ENCODE assay signal across 22 cellular contexts in the genomic region with DNA sequence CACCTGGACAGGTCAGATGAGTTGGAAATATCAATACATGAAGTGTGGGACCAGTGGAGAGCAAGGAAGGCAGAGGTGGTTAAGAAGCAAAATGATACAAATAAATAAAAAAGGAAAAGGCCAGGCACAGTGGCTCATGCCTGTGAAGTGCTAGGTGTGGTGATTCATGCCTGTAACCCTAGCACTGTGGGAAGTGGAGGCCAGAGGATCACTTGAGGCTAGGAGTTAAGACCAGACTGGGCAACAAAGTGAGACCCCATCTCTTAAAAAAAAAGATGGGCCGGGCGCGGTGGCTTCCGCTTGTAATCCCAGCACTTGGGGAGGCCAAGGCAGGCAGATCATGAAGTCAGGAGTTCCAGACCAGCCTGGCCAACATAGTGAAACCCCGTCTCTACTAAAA. TPM values are rescaled to one million over a fixed set of nuclear protein-coding genes. Genes with fewer than 3 reads are reported as not detected.
DNase-seq lines count a peak whose midpoint lies in the region; ATAC-seq, FAIRE-seq and TF ChIP-seq lines count a peak whose summit lies in the region.
"Had no signal": no experiment of that assay in that cellular context is flagged by ENCODE, and none has a peak within 500 bp of the region (broad histone marks: within the 10 kb centered on the region; RNA-seq: fewer than 3 reads in every experiment).

No MANE protein-coding gene starts in this region.

- 0 out of 2 replicates have a peak, but pooled peaks cover 2% of the 10 kb centered on the region for H3K79me1 ChIP-seq in H1 (ENCODE audit: low read depth, low read length)
- peaks cover 6% of the 10 kb centered on the region for H3K79me1 ChIP-seq in neuronal stem cell (ENCODE audit: low read depth, low read length)

- no peak for FAIRE-seq in H1 (lab: Jason Lieb, UNC)
- FAIRE-seq: D721Med, G401.6 had no signal

- no peak overlapping the region for H4K91ac ChIP-seq in H1 (replicated peaks; ENCODE audit: insufficient read length, low read length)
- no peak overlapping the region for H4K91ac ChIP-seq in neuronal stem cell (ENCODE audit: low read depth, low read length, poor library complexity)

- H4K8ac ChIP-seq in H1 (ENCODE audit: extremely low read depth, insufficient read depth, low read length) (no peak overlapping the region), neuronal stem cell (ENCODE audit: low read depth, low read length) (no peak overlapping the region)

- intact Hi-C loops in left ventricle myocardium inferior (cut with micrococcal nuclease) (no loop called here), Right ventricle myocardium inferior (cut with DNase I) (no loop called here), CD14-positive monocyte (cut with micrococcal nuclease) (no loop called here)

- H3K27ac ChIP-seq in left ventricle myocardium inferior (replicated peaks): peak overlapping the region; percentile 63
- no peak overlapping the region for H3K27ac ChIP-seq in H1 (ENCODE audit: low read depth, low read length)
- H3K27ac ChIP-seq in neuronal stem cell (replicated peaks; ENCODE audit: low read length): no peak overlapping the region
- no peak overlapping the region for H3K27ac ChIP-seq in CD8-positive, alpha-beta memory T cell (ENCODE audit: low read depth, low read length)
- H3K27ac ChIP-seq: BLaER1, HL-60 had no signal

- peaks cover 9 to 25% (median 16%) of the 10 kb centered on the region in 3 donors for H3K4me1 Mint-ChIP-seq in CD8-positive, alpha-beta memory T cell
- H3K4me1 Mint-ChIP-seq in CD14-positive monocyte: peaks cover 25% of the 10 kb centered on the region

- 0 out of 2 replicates have a peak overlapping the region, but pooled peaks have one; percentile 65 for H2AK5ac ChIP-seq in H1 (ENCODE audit: low read depth, low read length)
- no peak overlapping the region for H2AK5ac ChIP-seq in neuronal stem cell (ENCODE audit: low read depth, low read length)

- H3K9me3 Mint-ChIP-seq in CD8-positive, alpha-beta memory T cell: no peaks in the 10 kb centered on the region
- peaks cover 0 to 3% (median 0%) of the 10 kb centered on the region in 7 donors for H3K9me3 Mint-ChIP-seq in CD14-positive monocyte
- H3K9me3 Mint-ChIP-seq: activated B cell treated with CpG ODN at 0.5 μM for 24 hours; activated CD4-positive, alpha-beta memory T cell treated with anti-CD3 and anti-CD28 coated beads, Interleukin-2, amount 10 ng/mL, durations not matched to agents 7 days and 5 days; IgD-negative memory B cell had no signal

- H3K79me2 ChIP-seq in H1 (ENCODE audit: control insufficient read depth in 1 of 2, insufficient read depth in 2 of 2, low read length in 2 of 2): peaks cover 0 to 4% of the 10 kb centered on the region in 2 experiments; a peak in 2 of 4 replicates

- H2BK120ac ChIP-seq in H1 (replicated peaks; ENCODE audit: low read depth, low read length) (no peak overlapping the region), neuronal stem cell (ENCODE audit: low read depth, low read length) (no peak overlapping the region)

- H3K4me1 ChIP-seq in left ventricle myocardium inferior (peaks cover 54% of the 10 kb centered on the region), H1 (replicated peaks in 1 of 4; ENCODE audit: control insufficient read depth in 3 of 4, insufficient read depth in 4 of 4, low read length in 3 of 4) (peaks cover 4 to 21% (median 5%) of the 10 kb centered on the region in 4 experiments; a peak in 6 of 7 replicates), neuronal stem cell (ENCODE audit: control insufficient read depth in 2 of 2, insufficient read depth in 1 of 2, low read depth in 1 of 2, low read length in 2 of 2) (peaks cover 3 to 8% of the 10 kb centered on the region in 2 donors)
- H3K4me1 ChIP-seq in CD8-positive, alpha-beta memory T cell (ENCODE audit: insufficient read depth, low read length): peaks cover 7% of the 10 kb centered on the region

- no peak overlapping the region for H4K5ac ChIP-seq in H1 (ENCODE audit: insufficient read length, low read depth, low read length)

- H3K23me2 ChIP-seq in H1 (ENCODE audit: low read depth, low read length): peaks cover 5% of the 10 kb centered on the region; the same call in 1 of the 2 replicates

- DNase-seq in left ventricle myocardium inferior (no peak), Right ventricle myocardium inferior (ENCODE audit: missing footprints) (no peak), H1 (ENCODE audit: low read depth in 1 of 2, low spot score in 2 of 2) (no peak), neuronal stem cell (ENCODE audit: low spot score) (no peak), NCI-H2227 treated with DMSO at 0.1 percent for 48 hours (lab: John Stamatoyannopoulos, UW) (no peak), NCI-H1105 treated with DMSO at 0.1 percent for 48 hours (lab: John Stamatoyannopoulos, UW) (no peak), CD14-positive monocyte (ENCODE audit: low spot score) (no peak)
- no peak for DNase-seq in CD8-positive, alpha-beta memory T cell
- DNase-seq: activated B cell treated with CpG ODN at 0.5 μM for 24 hours; activated CD4-positive, alpha-beta memory T cell treated with anti-CD3 and anti-CD28 coated beads, Interleukin-2, amount 10 ng/mL, durations not matched to agents 7 days and 5 days; amniotic stem cell; erythroblast; MG63; midbrain; NCI-H146; NCI-H2171 treated with DMSO at 0.1 percent for 48 hours; stimulated activated CD4-positive, alpha-beta T cell treated with anti-CD3 and anti-CD28 coated beads, Interleukin-12 subunit alpha, Interleukin-12 subunit beta, amount 100 ng/mL, for 4 hours had no signal

- TF ChIP-seq EP300 in H1 (IDR thresholded peaks at IDR 0.05; ENCODE audit: borderline replicate concordance in 1 of 2, low read depth in 2 of 2, low read length in 2 of 2): no peak

- peaks cover 0 to 3% (median 0%) of the 10 kb centered on the region in 3 donors for H3K36me3 Mint-ChIP-seq in CD8-positive, alpha-beta memory T cell
- peaks cover 0 to 5% of the 10 kb centered on the region in 2 donors for H3K36me3 Mint-ChIP-seq in CD14-positive monocyte

- H3K14ac ChIP-seq in H1 (ENCODE audit: insufficient read length) (no peak overlapping the region), neuronal stem cell (ENCODE audit: low read length) (no peak overlapping the region)

- H4K20me1 ChIP-seq in H1 (replicated peaks in 1 of 2; ENCODE audit: control insufficient read depth in 1 of 2, insufficient read depth in 2 of 2, low read length in 2 of 2): no peaks in the 10 kb centered on the region
- H4K20me1 ChIP-seq: BLaER1 had no signal

- TF ChIP-seq CTCF in left ventricle myocardium inferior (IDR thresholded peaks at IDR 0.05; ENCODE audit: borderline replicate concordance) (no peak), H1 (IDR thresholded peaks at IDR 0.05; ENCODE audit: control extremely low read depth in 1 of 3, insufficient read depth in 1 of 3, low read depth in 1 of 3, low read length in 3 of 3) (no peak), CD14-positive monocyte (IDR thresholded peaks at IDR 0.05) (no peak)

- H2BK12ac ChIP-seq in H1 (ENCODE audit: low read depth, low read length) (no peak overlapping the region), neuronal stem cell (ENCODE audit: low read length) (no peak overlapping the region)

- H2BK5ac ChIP-seq in H1 (ENCODE audit: low read depth, low read length) (no peak overlapping the region), neuronal stem cell (ENCODE audit: low read length) (no peak overlapping the region)

- no peak overlapping the region for H3K4ac ChIP-seq in H1 (replicated peaks; ENCODE audit: insufficient read length, low read depth, low read length)
- H3K4ac ChIP-seq in neuronal stem cell (ENCODE audit: low read length): no peak overlapping the region

- peak overlapping the region in 2 of 8 donors; percentile 25 to 74 for H3K27ac Mint-ChIP-seq in CD8-positive, alpha-beta memory T cell
- peak overlapping the region in 2 of 7 donors; percentile 3 to 24 for H3K27ac Mint-ChIP-seq in CD14-positive monocyte
- H3K27ac Mint-ChIP-seq: activated B cell treated with CpG ODN at 0.5 μM for 24 hours; activated CD4-positive, alpha-beta memory T cell treated with anti-CD3 and anti-CD28 coated beads, Interleukin-2, amount 10 ng/mL, durations not matched to agents 7 days and 5 days; IgD-negative memory B cell had no signal

- no peak for TF ChIP-seq POLR2A in H1 (IDR thresholded peaks at IDR 0.05; ENCODE audit: control extremely low read depth in 1 of 2, low read depth in 2 of 2, low read length in 2 of 2)

- POLR2A ChIA-PET in H1 (lab: Charles Lee; ENCODE audit: partially characterized antibody): no interaction called here
- POLR2A ChIA-PET in CD8-positive, alpha-beta memory T cell (lab: Charles Lee): no interaction called here

- H3K18ac ChIP-seq in H1 (ENCODE audit: extremely low read depth, low read length): no peak overlapping the region
- peak overlapping the region; percentile 44 for H3K18ac ChIP-seq in neuronal stem cell (ENCODE audit: low read length)

- no peak overlapping the region for H3K23ac ChIP-seq in H1 (ENCODE audit: insufficient read length)
- H3K23ac ChIP-seq in neuronal stem cell (ENCODE audit: low read depth, low read length, poor library complexity): no peak overlapping the region

- H3K9ac ChIP-seq in H1 (replicated peaks in 1 of 4; ENCODE audit: extremely low read depth in 1 of 4, low read depth in 3 of 4, low read length in 3 of 4) (no peak overlapping the region), neuronal stem cell (ENCODE audit: low read depth, low read length, poor library complexity) (no peak overlapping the region)
- H3K9ac ChIP-seq: BLaER1 had no signal

- CTCF ChIA-PET in H1 (lab: Charles Lee; ENCODE audit: partially characterized antibody): interaction anchor here (0.6 kb wide), 1 partner anchor 11 kb away, joined by 3 read pairs; no protein-coding TSS in a partner anchor
- CTCF ChIA-PET in CD8-positive, alpha-beta memory T cell (lab: Charles Lee): no interaction called here

- no peaks in the 10 kb centered on the region for H3K27me3 ChIP-seq in left ventricle myocardium inferior (ENCODE audit: low read depth)
- H3K27me3 ChIP-seq in H1 (replicated peaks in 1 of 4; ENCODE audit: control insufficient read depth in 3 of 4, extremely low read depth in 1 of 4, insufficient read depth in 3 of 4, low read length in 3 of 4): no peaks in the 10 kb centered on the region; a peak in 1 of 7 replicates
- no peaks in the 10 kb centered on the region for H3K27me3 ChIP-seq in neuronal stem cell (ENCODE audit: control insufficient read depth in 3 of 3, insufficient read depth in 3 of 3, low read depth in 1 of 3, low read length in 3 of 3)
- H3K27me3 ChIP-seq in CD8-positive, alpha-beta memory T cell (ENCODE audit: insufficient read depth, low read length, poor library complexity, severe bottlenecking): no peaks in the 10 kb centered on the region
- H3K27me3 ChIP-seq: BLaER1, MG63 had no signal

- H2BK15ac ChIP-seq in H1 (ENCODE audit: low read length) (no peak overlapping the region), neuronal stem cell (ENCODE audit: low read length) (no peak overlapping the region)

- no peak overlapping the region for H2BK20ac ChIP-seq in H1 (ENCODE audit: low read length)

- H3K27me3 Mint-ChIP-seq in CD8-positive, alpha-beta memory T cell: peaks cover 0 to 2% of the 10 kb centered on the region in 2 donors
- H3K27me3 Mint-ChIP-seq in CD14-positive monocyte (ENCODE audit: low read depth in 3 of 3): peaks cover 9 to 21% (median 11%) of the 10 kb centered on the region in 3 donors
- H3K27me3 Mint-ChIP-seq: IgD-negative memory B cell had no signal

- no peak for TF ChIP-seq RAD21 in H1 (IDR thresholded peaks at IDR 0.05 in 1 of 2, conservative IDR thresholded peaks at IDR 0.05 in 1 of 2; ENCODE audit: low read depth in 2 of 2, low read length in 2 of 2)

- WGBS in H1 (ENCODE audit: extremely low coverage in 1 of 2, insufficient coverage in 1 of 2, insufficient read length in 1 of 2, insufficient replicate concordance in 2 of 2, low coverage in 1 of 2, low lambda C conversion rate in 2 of 2, missing lambda C conversion rate in 1 of 2), 2 experiments: 82% methylated on average over 5 of the region's 5 CpGs; no CpG with 5 or more reads in 1 of the 2 experiments
- WGBS in neuronal stem cell (ENCODE audit: extremely low coverage in 2 of 2, insufficient read length in 2 of 2, insufficient replicate concordance in 1 of 2), 2 donors: no CpG with 5 or more reads among the region's 5 CpGs

- no peak overlapping the region for H3K56ac ChIP-seq in H1 (replicated peaks; ENCODE audit: insufficient read length, low read depth, low read length)

- no peaks in the 10 kb centered on the region for H3K9me3 ChIP-seq in left ventricle myocardium inferior (replicated peaks)
- no peaks in the 10 kb centered on the region for H3K9me3 ChIP-seq in H1 (ENCODE audit: insufficient read depth in 2 of 2, low read depth in 1 of 2, low read length in 1 of 2)
- no peaks in the 10 kb centered on the region for H3K9me3 ChIP-seq in neuronal stem cell (replicated peaks in 1 of 2; ENCODE audit: control insufficient read depth in 2 of 2, insufficient read depth in 1 of 2, low read depth in 1 of 2, low read length in 2 of 2)
- no peaks in the 10 kb centered on the region for H3K9me3 ChIP-seq in CD8-positive, alpha-beta memory T cell (ENCODE audit: low read length)
- H3K9me3 ChIP-seq: BLaER1, MG63 had no signal

- H3K4me3 Mint-ChIP-seq in CD8-positive, alpha-beta memory T cell: peak overlapping the region in 2 of 7 donors; percentile 61 to 67
- no peak overlapping the region for H3K4me3 Mint-ChIP-seq in CD14-positive monocyte
- H3K4me3 Mint-ChIP-seq: activated B cell treated with CpG ODN at 0.5 μM for 24 hours; activated CD4-positive, alpha-beta memory T cell treated with anti-CD3 and anti-CD28 coated beads, Interleukin-2, amount 10 ng/mL, durations not matched to agents 7 days and 5 days; IgD-negative memory B cell had no signal

- ATAC-seq in Right ventricle myocardium inferior: no peak

- H2AFZ ChIP-seq in H1 (ENCODE audit: low read length): no peak overlapping the region
- H2AFZ ChIP-seq in neuronal stem cell (ENCODE audit: low read length): no peak overlapping the region

- no peak overlapping the region for H3K4me2 ChIP-seq in H1 (ENCODE audit: insufficient read depth in 1 of 2, low read depth in 2 of 2, low read length in 2 of 2)
- no peak overlapping the region for H3K4me2 ChIP-seq in neuronal stem cell (ENCODE audit: insufficient read depth, low read length, poor library complexity, severe bottlenecking)
- H3K4me2 ChIP-seq: BLaER1 had no signal

- H3K36me3 ChIP-seq in left ventricle myocardium inferior (peaks cover under 1% of the 10 kb centered on the region), H1 (ENCODE audit: control insufficient read depth in 2 of 4, insufficient read depth in 4 of 4, low read length in 3 of 4) (no peaks in the 10 kb centered on the region; a peak in 1 of 8 replicates), neuronal stem cell (replicated peaks in 1 of 2; ENCODE audit: control insufficient read depth in 2 of 2, insufficient read depth in 2 of 2, low read length in 2 of 2) (no peaks in the 10 kb centered on the region)
- no peaks in the 10 kb centered on the region for H3K36me3 ChIP-seq in CD8-positive, alpha-beta memory T cell (ENCODE audit: insufficient read depth, low read length)
- H3K36me3 ChIP-seq: BLaER1, MG63 had no signal

- H3K4me3 ChIP-seq in left ventricle myocardium inferior (peak overlapping the region; percentile 14), H1 (ENCODE audit: extremely low read depth in 1 of 4, insufficient read depth in 2 of 4, low read depth in 3 of 4, low read length in 4 of 4) (no peak overlapping the region), neuronal stem cell (ENCODE audit: low read length in 2 of 2) (no peak overlapping the region)
- H3K4me3 ChIP-seq in CD8-positive, alpha-beta memory T cell (ENCODE audit: low read length): no peak overlapping the region
- H3K4me3 ChIP-seq: BLaER1, MG63 had no signal

RNA-seq across cellular contexts. Expression of a gene that starts 2.9 kb away (rescaled TPM):
- total RNA-seq in left ventricle myocardium inferior (6.9 TPM), Right ventricle myocardium inferior (8.0 TPM)
- 10.1 and 10.4 TPM in 2 replicates for total RNA-seq in H1 (2021; fragmentation: NEBNext Ultra II Directional; extraction: Animal tissue kit (Norgen Biotek cat#: 25700))
- polyA plus RNA-seq in H1 (2011; rRNA removed) (4.5 and 5.0 TPM in 2 replicates), CD14-positive monocyte (under 1 TPM in 1 of 2 donors, not detected in 1; 0.12 TPM)
- 7.9 TPM for polyA plus RNA-seq in H1 (2011; cell fraction: cytosol; rRNA removed)
- polyA plus RNA-seq in H1 (2011; cell fraction: nucleus; rRNA removed): 6.0 TPM
- 4.8 to 8.7 TPM (median 6.7 TPM) in 4 replicates for polyA plus RNA-seq in H1 (2012, experiment 1 of 2)
- 0.45 TPM for polyA plus RNA-seq in H1 (2012, experiment 2 of 2)
- 5.0 TPM for polyA plus RNA-seq in H1 (2013, experiment 1 of 2)
- polyA plus RNA-seq in H1 (2013, experiment 2 of 2): 5.1 TPM
- polyA minus RNA-seq in H1 (2011; rRNA and poly(A)+ RNA removed): 11.7 and 14.5 TPM in 2 replicates
- 9.0 TPM for polyA minus RNA-seq in H1 (2011; cell fraction: cytosol; rRNA and poly(A)+ RNA removed)
- 12.9 TPM for polyA minus RNA-seq in H1 (2011; cell fraction: nucleus; rRNA and poly(A)+ RNA removed)
- polyA plus RNA-seq in neuronal stem cell (2013, experiment 1 of 2): 14.4 TPM
- 15.1 TPM for polyA plus RNA-seq in neuronal stem cell (2013, experiment 2 of 2)
- total RNA-seq in CD8-positive, alpha-beta memory T cell: 1 to 10 TPM in 1 of 2 experiments, under 1 TPM in 1; 0.89 to 1.4 TPM
- 0.28 TPM for polyA plus RNA-seq in CD8-positive, alpha-beta memory T cell
